In genomic region chr5:74765201-74765600, GRCh38 we compare ENCODE assay signal across 9 cellular contexts. TPM values are rescaled to one million over a fixed set of nuclear protein-coding genes. Genes with fewer than 3 reads are reported as not detected.
DNase-seq lines count a peak whose midpoint lies in the region; ATAC-seq and TF ChIP-seq lines count a peak whose summit lies in the region.
"Had no signal": no experiment of that assay in that cellular context is flagged by ENCODE, and none has a peak within 500 bp of the region (broad histone marks: within the 10 kb centered on the region; RNA-seq: fewer than 3 reads in every experiment).

No MANE protein-coding gene starts in this region.

- peaks cover 20 to 70% (median 35%) of the 10 kb centered on the region in 4 donors for H3K4me1 Mint-ChIP-seq in CD4-positive, CD25-positive, alpha-beta regulatory T cell
- peaks cover 38% of the 10 kb centered on the region for H3K4me1 Mint-ChIP-seq in activated T-helper 2 cell treated with anti-CD3 and anti-CD28 coated beads, Interferon-gamma antibody, Interleukin-2, Interleukin-4, amounts not matched to agents 10 μg/mL and 5 μg/mL and 100 μg/mL, durations not matched to agents 14 hours and 24 hours and 36 hours (ENCODE audit: low read depth)

- no peak for TF ChIP-seq POLR2A in upper lobe of left lung (IDR thresholded peaks at IDR 0.05)

- no peak overlapping the region for H3K9ac ChIP-seq in HUES64 (ENCODE audit: low read depth, low read length)

- H3K27me3 ChIP-seq in CD4-positive, CD25-positive, alpha-beta regulatory T cell (ENCODE audit: control insufficient read depth, insufficient read depth, low read length): no peaks in the 10 kb centered on the region
- H3K27me3 ChIP-seq in HUES64 (ENCODE audit: insufficient read depth, low read length) (no peaks in the 10 kb centered on the region), upper lobe of left lung (no peaks in the 10 kb centered on the region)

- H3K4me3 ChIP-seq in CD4-positive, CD25-positive, alpha-beta regulatory T cell (ENCODE audit: low read depth, low read length): peak overlapping the region; percentile 56
- H3K4me3 ChIP-seq in HUES64 (ENCODE audit: low read length) (peak overlapping the region; percentile 22; the same call in 1 of the 2 replicates), upper lobe of left lung (no peak overlapping the region)

- H3K27ac ChIP-seq in CD4-positive, CD25-positive, alpha-beta regulatory T cell (ENCODE audit: insufficient read depth, low read length, poor library complexity, severe bottlenecking): no peak overlapping the region
- H3K27ac ChIP-seq in HUES64 (ENCODE audit: low read depth, low read length) (no peak overlapping the region), upper lobe of left lung (no peak overlapping the region)

- WGBS in HUES64: 93% methylated on average over 7 of the region's 9 CpGs
- WGBS in upper lobe of left lung, 2 donors: 74 to 79% methylated on average over 9 of the region's 9 CpGs

- peaks cover 21% of the 10 kb centered on the region for H3K36me3 Mint-ChIP-seq in CD4-positive, CD25-positive, alpha-beta regulatory T cell
- H3K36me3 Mint-ChIP-seq in activated T-helper 2 cell treated with anti-CD3 and anti-CD28 coated beads, Interferon-gamma antibody, Interleukin-2, Interleukin-4, amounts not matched to agents 10 μg/mL and 5 μg/mL and 100 μg/mL, durations not matched to agents 14 hours and 24 hours and 36 hours (ENCODE audit: low read depth): peaks cover 32% of the 10 kb centered on the region

- no peaks in the 10 kb centered on the region for H3K9me3 Mint-ChIP-seq in CD4-positive, CD25-positive, alpha-beta regulatory T cell
- no peaks in the 10 kb centered on the region for H3K9me3 Mint-ChIP-seq in activated T-helper 2 cell treated with anti-CD3 and anti-CD28 coated beads, Interferon-gamma antibody, Interleukin-2, Interleukin-4, amounts not matched to agents 10 μg/mL and 5 μg/mL and 100 μg/mL, durations not matched to agents 14 hours and 24 hours and 36 hours

- H3K4me1 ChIP-seq in CD4-positive, CD25-positive, alpha-beta regulatory T cell (ENCODE audit: control insufficient read depth, insufficient read depth, low read length, poor library complexity, severe bottlenecking): peaks cover 34% of the 10 kb centered on the region
- H3K4me1 ChIP-seq in HUES64 (ENCODE audit: insufficient read depth, low read length) (peaks cover 9% of the 10 kb centered on the region; the same call in 1 of the 2 replicates), upper lobe of left lung (peaks cover 21 to 27% (median 25%) of the 10 kb centered on the region in 4 donors)

- ATAC-seq in CD4-positive, CD25-positive, alpha-beta regulatory T cell (ENCODE audit: low read depth in 2 of 2): no peak
- no peak for ATAC-seq in HG02884 (IDR thresholded peaks at IDR 0.05; ENCODE audit: unreplicated experiment)
- ATAC-seq in upper lobe of left lung (ENCODE audit: low FRiP score in 2 of 2): no peak

- no peaks in the 10 kb centered on the region for H3K9me3 ChIP-seq in CD4-positive, CD25-positive, alpha-beta regulatory T cell (ENCODE audit: control insufficient read depth in 2 of 2, low read length in 2 of 2)
- H3K9me3 ChIP-seq in HUES64 (ENCODE audit: insufficient read depth, low read depth, low read length): no peaks in the 10 kb centered on the region
- H3K9me3 ChIP-seq in upper lobe of left lung: no peaks in the 10 kb centered on the region

- H3K4me3 Mint-ChIP-seq in CD4-positive, CD25-positive, alpha-beta regulatory T cell: peak overlapping the region; percentile 72 to 100 (median 100)
- peak overlapping the region; percentile 76 for H3K4me3 Mint-ChIP-seq in activated T-helper 2 cell treated with anti-CD3 and anti-CD28 coated beads, Interferon-gamma antibody, Interleukin-2, Interleukin-4, amounts not matched to agents 10 μg/mL and 5 μg/mL and 100 μg/mL, durations not matched to agents 14 hours and 24 hours and 36 hours (ENCODE audit: low read depth)

- intact Hi-C loops in activated T-helper 2 cell treated with anti-CD3 and anti-CD28 coated beads, Interferon-gamma antibody, Interleukin-2, Interleukin-4, amounts not matched to agents 10 μg/mL and 5 μg/mL and 100 μg/mL, durations not matched to agents 14 hours and 24 hours and 36 hours (cut with micrococcal nuclease): loop anchor here (5.0 to 10.0 kb wide), 7 partner anchors 172 to 950 kb away; partner anchors contain the start of genes ANKRD31, CERT1, GCNT4 and POC5

- no peak for TF ChIP-seq CTCF in upper lobe of left lung (IDR thresholded peaks at IDR 0.05)

- H3K27ac Mint-ChIP-seq in CD4-positive, CD25-positive, alpha-beta regulatory T cell: peak overlapping the region; percentile 60 to 93 (median 85)
- H3K27ac Mint-ChIP-seq in activated T-helper 2 cell treated with anti-CD3 and anti-CD28 coated beads, Interferon-gamma antibody, Interleukin-2, Interleukin-4, amounts not matched to agents 10 μg/mL and 5 μg/mL and 100 μg/mL, durations not matched to agents 14 hours and 24 hours and 36 hours: peak overlapping the region; percentile 65

- no peak for TF ChIP-seq EP300 in upper lobe of left lung (IDR thresholded peaks at IDR 0.05)

- peaks cover 4% of the 10 kb centered on the region for H3K27me3 Mint-ChIP-seq in CD4-positive, CD25-positive, alpha-beta regulatory T cell
- H3K27me3 Mint-ChIP-seq in activated T-helper 2 cell treated with anti-CD3 and anti-CD28 coated beads, Interferon-gamma antibody, Interleukin-2, Interleukin-4, amounts not matched to agents 10 μg/mL and 5 μg/mL and 100 μg/mL, durations not matched to agents 14 hours and 24 hours and 36 hours (ENCODE audit: low read depth): no peaks in the 10 kb centered on the region

- DNase-seq in CD4-positive, CD25-positive, alpha-beta regulatory T cell: no peak
- DNase-seq in activated T-helper 2 cell treated with anti-CD3 and anti-CD28 coated beads, Interferon-gamma antibody, Interleukin-2, Interleukin-4, amounts not matched to agents 10 μg/mL and 5 μg/mL and 100 μg/mL, durations not matched to agents 14 hours and 24 hours and 36 hours (ENCODE audit: low spot score): no peak
- DNase-seq in lung microvascular endothelial cell (ENCODE audit: low read depth in 2 of 2) (peak; percentile 37 to 64), upper lobe of left lung (no peak), HuH-7 (ENCODE audit: low spot score) (no peak)
- no peak for DNase-seq in stimulated activated CD4-positive, alpha-beta T cell treated with anti-CD3 and anti-CD28 coated beads, Interleukin-1b, Interleukin-23, amount 100 ng/mL, for 48 hours
- DNase-seq: NCI-H1105 treated with DMSO at 0.1 percent for 48 hours had no signal

- peaks cover 36% of the 10 kb centered on the region for H3K36me3 ChIP-seq in CD4-positive, CD25-positive, alpha-beta regulatory T cell (ENCODE audit: control insufficient read depth, insufficient read depth, low read length)
- peaks cover 60% of the 10 kb centered on the region for H3K36me3 ChIP-seq in HUES64 (ENCODE audit: insufficient read depth, low read length)
- H3K36me3 ChIP-seq in upper lobe of left lung: peaks cover 0 to 29% (median 15%) of the 10 kb centered on the region in 4 donors

RNA-seq across cellular contexts. Expression of gene GFM2, which starts 1.7 kb away (rescaled TPM):
- 20.1 TPM for total RNA-seq in CD4-positive, CD25-positive, alpha-beta regulatory T cell
- polyA plus RNA-seq in CD4-positive, CD25-positive, alpha-beta regulatory T cell: 10 to 100 TPM in 1 of 4 donors, 1 to 10 TPM in 3; 6.9 to 13.0 (median 9.5) TPM
- polyA plus RNA-seq in HUES64 (2013, experiment 1 of 2): 22.0 TPM
- polyA plus RNA-seq in HUES64 (2013, experiment 2 of 2): 25.7 TPM
- 32.9 and 34.6 TPM in 2 replicates for total RNA-seq in activated T-helper 2 cell treated with anti-CD3 and anti-CD28 coated beads, Interferon-gamma antibody, Interleukin-2, Interleukin-4, amounts not matched to agents 10 μg/mL and 5 μg/mL and 100 μg/mL, durations not matched to agents 14 hours and 24 hours and 36 hours
- total RNA-seq in lung microvascular endothelial cell (23.8 and 31.3 TPM in 2 replicates), upper lobe of left lung (10 to 100 TPM in 5 of 6 donors, 1 to 10 TPM in 1; 6.1 to 33.5 (median 16.0) TPM)

RNA-seq across cellular contexts. Expression of gene NSA2, which starts 1.8 kb away (rescaled TPM):
- 86.2 TPM for total RNA-seq in CD4-positive, CD25-positive, alpha-beta regulatory T cell
- 10 to 100 TPM; 50.9 to 67.0 (median 60.1) TPM for polyA plus RNA-seq in CD4-positive, CD25-positive, alpha-beta regulatory T cell
- 101 TPM for polyA plus RNA-seq in HUES64 (2013, experiment 1 of 2)
- 101 TPM for polyA plus RNA-seq in HUES64 (2013, experiment 2 of 2)
- total RNA-seq in activated T-helper 2 cell treated with anti-CD3 and anti-CD28 coated beads, Interferon-gamma antibody, Interleukin-2, Interleukin-4, amounts not matched to agents 10 μg/mL and 5 μg/mL and 100 μg/mL, durations not matched to agents 14 hours and 24 hours and 36 hours: 83.9 and 91.4 TPM in 2 replicates
- total RNA-seq in lung microvascular endothelial cell: 57.3 and 61.5 TPM in 2 replicates
- total RNA-seq in upper lobe of left lung: 10 to 100 TPM; 38.2 to 77.0 (median 49.2) TPM

Comparison
In these comparisons a context has a peak if more than half of its experiments do, and no peak if none do; other contexts are left out.
1. DNase-seq: peak in lung microvascular endothelial cell (2 of 2); none in CD4-positive, CD25-positive, alpha-beta regulatory T cell (0 of 3), activated T-helper 2 cell treated with anti-CD3 and anti-CD28 coated beads, Interferon-gamma antibody, Interleukin-2, Interleukin-4, amounts not matched to agents 10 μg/mL and 5 μg/mL and 100 μg/mL, durations not matched to agents 14 hours and 24 hours and 36 hours (single experiment), stimulated activated CD4-positive, alpha-beta T cell treated with anti-CD3 and anti-CD28 coated beads, Interleukin-1b, Interleukin-23, amount 100 ng/mL, for 48 hours (single experiment), upper lobe of left lung (0 of 2) and HuH-7 (single experiment).
2. H3K4me3 ChIP-seq: peak in CD4-positive, CD25-positive, alpha-beta regulatory T cell (single experiment) and HUES64 (single experiment); none in upper lobe of left lung (0 of 4).